ENCODE assay signal across 13 cellular contexts in genomic region chr9:92637331-92637730, GRCh38.
"Had no signal": no experiment of that assay in that cellular context is flagged by ENCODE, and none has a peak within 500 bp of the region (broad histone marks: within the 10 kb centered on the region; RNA-seq: fewer than 3 reads in every experiment).

No MANE protein-coding gene starts in this region.

- H3K9me3 Mint-ChIP-seq: activated CD8-positive, alpha-beta T cell treated with anti-CD3 and anti-CD28 coated beads for 36 hours; activated naive CD4-positive, alpha-beta T cell treated with anti-CD3 and anti-CD28 coated beads, Interleukin-2, amount 50 U/mL, for 72 hours; activated T-helper 17 cell treated with anti-CD3 and anti-CD28 coated beads, Interleukin-2, amount 50 U/mL, for 72 hours; mesothelial cell of epicardium; stimulated activated memory B cell treated with anti-CD40 and anti-IgM and Interleukin-4, amounts not matched to agents 10 μg/mL and 1 μg/mL and 100 μg/mL, for 72 hours had no signal

- H3K27me3 Mint-ChIP-seq: activated CD8-positive, alpha-beta T cell treated with anti-CD3 and anti-CD28 coated beads for 36 hours; activated T-helper 17 cell treated with anti-CD3 and anti-CD28 coated beads, Interleukin-2, amount 50 U/mL, for 72 hours; stimulated activated memory B cell treated with anti-CD40 and anti-IgM and Interleukin-4, amounts not matched to agents 10 μg/mL and 1 μg/mL and 100 μg/mL, for 72 hours had no signal

- H3K4me1 Mint-ChIP-seq: activated T-helper 17 cell treated with anti-CD3 and anti-CD28 coated beads, Interleukin-2, amount 50 U/mL, for 72 hours had no signal

- H3K27ac Mint-ChIP-seq: activated CD8-positive, alpha-beta T cell treated with anti-CD3 and anti-CD28 coated beads for 36 hours; mesothelial cell of epicardium; stimulated activated memory B cell treated with anti-CD40 and anti-IgM and Interleukin-4, amounts not matched to agents 10 μg/mL and 1 μg/mL and 100 μg/mL, for 72 hours had no signal

- H3K4me3 Mint-ChIP-seq: activated CD8-positive, alpha-beta T cell treated with anti-CD3 and anti-CD28 coated beads for 36 hours; activated T-helper 17 cell treated with anti-CD3 and anti-CD28 coated beads, Interleukin-2, amount 50 U/mL, for 72 hours; mesothelial cell of epicardium; stimulated activated memory B cell treated with anti-CD40 and anti-IgM and Interleukin-4, amounts not matched to agents 10 μg/mL and 1 μg/mL and 100 μg/mL, for 72 hours had no signal

- H3K4me3 ChIP-seq: body of pancreas, colonic mucosa, tibial nerve had no signal

- DNase-seq: activated CD8-positive, alpha-beta T cell treated with anti-CD3 and anti-CD28 coated beads for 36 hours; body of pancreas; central memory CD4-positive, alpha-beta T cell; colonic mucosa; foreskin keratinocyte; glutamatergic neuron; SIG-M5; stimulated activated CD4-positive, alpha-beta T cell treated with anti-CD3 and anti-CD28 coated beads, Interleukin-12 subunit alpha, Interleukin-12 subunit beta, amount 100 ng/mL, for 4 hours had no signal
